1 cellular context compared by ENCODE assay signal in genomic region chr12:53441040-53441833, GRCh38.
TF ChIP-seq lines count a peak whose summit lies in the region.

Gene PRR13 (plus strand): TSS chr12:53441734. CDS start chr12:53442715, 981 bp downstream.

TF ChIP-seq in HepG2, 621 proteins besides CTCF, POLR2A, EP300 and RAD21 (continued from another document and continues in another):
- TF ChIP-seq ATF4 (CRISPR knock-in tag; IDR thresholded peaks at IDR 0.05) (peak in 1 of 2 experiments; percentile 56; a peak in 1 of 4 replicates), PCBP2 (optimal IDR thresholded peaks at IDR 0.05; ENCODE audit: low read depth, low read length, poor library complexity, severe bottlenecking) (no peak), ZNF367 (CRISPR knock-in tag; IDR thresholded peaks at IDR 0.05; ENCODE audit: borderline replicate concordance) (no peak), UBTF (CRISPR knock-in tag; IDR thresholded peaks at IDR 0.05) (no peak; the same call in 1 of the 2 replicates), ZNF3 (CRISPR knock-in tag; IDR thresholded peaks at IDR 0.05) (peak; percentile 45; the same call in 1 of the 2 replicates), HOXA7 (CRISPR knock-in tag; IDR thresholded peaks at IDR 0.05) (no peak), ZNF331 (CRISPR knock-in tag; IDR thresholded peaks at IDR 0.05) (no peak), TBX3 (IDR thresholded peaks at IDR 0.05; ENCODE audit: borderline replicate concordance) (no peak), ZNF644 (CRISPR knock-in tag; IDR thresholded peaks at IDR 0.05; ENCODE audit: low read depth) (0 out of 2 replicates have a peak, but pooled peaks have one; percentile 21), HNRNPLL (IDR thresholded peaks at IDR 0.05; ENCODE audit: low read depth, low read length, poor library complexity, severe bottlenecking) (peak; percentile 71), ATF1 (CRISPR knock-in tag; IDR thresholded peaks at IDR 0.05) (peak; percentile 11; the same call in 1 of the 2 replicates), NKX3-1 (CRISPR knock-in tag; IDR thresholded peaks at IDR 0.05) (no peak; the same call in 1 of the 2 replicates), ZNF143 (CRISPR knock-in tag; IDR thresholded peaks at IDR 0.05) (peak; percentile 78), ZNF614 (CRISPR knock-in tag; IDR thresholded peaks at IDR 0.05; ENCODE audit: borderline replicate concordance) (peak; percentile 16; the same call in 1 of the 2 replicates), KIAA2018 (CRISPR knock-in tag; IDR thresholded peaks at IDR 0.05; ENCODE audit: borderline replicate concordance) (no peak), ZFP90 (CRISPR knock-in tag; IDR thresholded peaks at IDR 0.05; ENCODE audit: borderline replicate concordance) (0 out of 2 replicates have a peak, but pooled peaks have one; percentile 5), ZNF10 (CRISPR knock-in tag; IDR thresholded peaks at IDR 0.05; ENCODE audit: borderline replicate concordance, low read depth) (no peak), PHF5A (CRISPR knock-in tag; IDR thresholded peaks at IDR 0.05; ENCODE audit: low read depth, unreplicated experiment) (peak; percentile 67), USF2 (IDR thresholded peaks at IDR 0.05; ENCODE audit: low read depth, low read length) (no peak), USF2 (CRISPR knock-in tag; IDR thresholded peaks at IDR 0.05; ENCODE audit: borderline replicate concordance) (0 out of 2 replicates have a peak, but pooled peaks have one; percentile 23), PLRG1 (conservative IDR thresholded peaks at IDR 0.05) (no peak), POLR2AphosphoS5 (IDR thresholded peaks at IDR 0.05; ENCODE audit: low read depth, low read length) (peak; percentile 94), KLF16 (CRISPR knock-in tag; IDR thresholded peaks at IDR 0.05) (peak in 1 of 2 experiments; percentile 54; a peak in 1 of 4 replicates), ZHX1 (CRISPR knock-in tag; IDR thresholded peaks at IDR 0.05; ENCODE audit: low read depth) (no peak), FOXP1 (IDR thresholded peaks at IDR 0.05) (no peak), FOXP1 (CRISPR knock-in tag; IDR thresholded peaks at IDR 0.05) (0 out of 2 replicates have a peak, but pooled peaks have one; percentile 10), GLI4 (CRISPR knock-in tag; IDR thresholded peaks at IDR 0.05; ENCODE audit: borderline replicate concordance) (no peak; the same call in 1 of the 2 replicates), ZNF580 (CRISPR knock-in tag; IDR thresholded peaks at IDR 0.05; ENCODE audit: borderline replicate concordance, low read depth) (peak; percentile 17; the same call in 1 of the 2 replicates), MED1 (CRISPR knock-in tag; IDR thresholded peaks at IDR 0.05) (peak; percentile 42; the same call in 1 of the 2 replicates), FOXA3 (CRISPR knock-in tag; IDR thresholded peaks at IDR 0.05) (peak; percentile 45; the same call in 1 of the 2 replicates), ZNF136 (CRISPR knock-in tag; IDR thresholded peaks at IDR 0.05; ENCODE audit: low read depth) (0 out of 2 replicates have a peak, but pooled peaks have one; percentile 40), GATAD2A (CRISPR knock-in tag; IDR thresholded peaks at IDR 0.05) (peak; percentile 57; the same call in 1 of the 2 replicates), PBX2 (CRISPR knock-in tag; IDR thresholded peaks at IDR 0.05) (peak; percentile 88), ZNF710 (CRISPR knock-in tag; IDR thresholded peaks at IDR 0.05; ENCODE audit: borderline replicate concordance) (no peak)
